17 cellular contexts compared by ENCODE assay signal in genomic region chr11:12180257-12181205, GRCh38.
DNase-seq lines count a peak whose midpoint lies in the region; FAIRE-seq and TF ChIP-seq lines count a peak whose summit lies in the region.
"Had no signal": no experiment of that assay in that cellular context is flagged by ENCODE, and none has a peak within 500 bp of the region (broad histone marks: within the 10 kb centered on the region; RNA-seq: fewer than 3 reads in every experiment).

No MANE protein-coding gene starts in this region.

- no peak for FAIRE-seq in endothelial cell of umbilical vein (lab: Jason Lieb, UNC)
- FAIRE-seq: frontal cortex, islet of Langerhans had no signal

- POLR2A ChIA-PET in endothelial cell of umbilical vein (lab: Charles Lee), result interaction anchor here (0.6 kb wide), 1 partner anchor 655 kb away, joined by 6 read pairs; no protein-coding TSS in a partner anchor

- intact Hi-C loops in endothelial cell of umbilical vein (cut with micrococcal nuclease), result loop anchor here (5.0 kb wide), 1 partner anchor 203 kb away; no protein-coding TSS in a partner anchor

- H3K4me2 ChIP-seq in endothelial cell of umbilical vein (ENCODE audit: insufficient read depth, low read length), result no peak overlapping the region

- CTCF ChIA-PET in endothelial cell of umbilical vein (lab: Charles Lee), result interaction anchor here (0.8 to 4.2 kb wide), 5 partner anchors 7 to 120 kb away, joined by 3 to 36 read pairs (median 15); no protein-coding TSS in a partner anchor

- no peaks in the 10 kb centered on the region for H3K9me3 ChIP-seq in endothelial cell of umbilical vein (replicated peaks; ENCODE audit: control insufficient read depth, insufficient read depth, low read length)
- H3K9me3 ChIP-seq: HAP-1 had no signal

- no peak for TF ChIP-seq CTCF in endothelial cell of umbilical vein (IDR thresholded peaks at IDR 0.05; ENCODE audit: extremely low read depth in 1 of 2, insufficient read depth in 1 of 2, low read depth in 1 of 2, low read length in 2 of 2)
- no peak for TF ChIP-seq CTCF in GM10266 (IDR thresholded peaks at IDR 0.05; ENCODE audit: control insufficient read depth, insufficient read depth, low read depth, missing control alignments)

- dilution Hi-C loops in endothelial cell of umbilical vein (cut with MboI; ENCODE audit: extremely low pct_ligation_motif_present, low sequenced_read_pairs), result no loop called here

- H3K79me2 ChIP-seq in endothelial cell of umbilical vein (ENCODE audit: control insufficient read depth, insufficient read depth, low read length), result peaks cover 52% of the 10 kb centered on the region

- no peak overlapping the region for H3K4me3 ChIP-seq in endothelial cell of umbilical vein (replicated peaks in 1 of 3; ENCODE audit: insufficient read depth in 1 of 3, low read depth in 1 of 3, low read length in 3 of 3)
- H3K4me3 ChIP-seq in rectal smooth muscle tissue (ENCODE audit: low read length), result no peak overlapping the region
- H3K4me3 ChIP-seq: HAP-1 had no signal

- DNase-seq in Daoy (ENCODE audit: low read depth), result peak; percentile 90
- DNase-seq in M059J (ENCODE audit: low read depth), result peak; percentile 80
- DNase-seq in endothelial cell of umbilical vein (ENCODE audit: low read depth, low spot score), result no peak
- DNase-seq in GM10266 (ENCODE audit: extremely low spot score), result no peak
- no peak for DNase-seq in 8988T
- DNase-seq in stimulated activated CD4-positive, alpha-beta T cell treated with anti-CD3 and anti-CD28 coated beads, Interleukin-1b, Interleukin-23, amount 100 ng/mL, for 48 hours, result no peak
- DNase-seq in NAMALWA (ENCODE audit: low spot score), result no peak
- DNase-seq: activated CD4-positive, alpha-beta T cell treated with anti-CD3 and anti-CD28 coated beads for 1 hour; activated T-cell treated with anti-CD3 and anti-CD28 coated beads, Interleukin-2, amount 50 U/mL, for 24 hours; CD4-positive, alpha-beta T cell; naive thymus-derived CD4-positive, alpha-beta T cell; retina; stimulated activated naive CD8-positive, alpha-beta T cell treated with anti-CD3 and anti-CD28 coated beads, Interleukin-15, amount 100 ng/mL, for 72 hours had no signal

- no peaks in the 10 kb centered on the region for H4K20me1 ChIP-seq in endothelial cell of umbilical vein (replicated peaks; ENCODE audit: control insufficient read depth, extremely low read depth, insufficient read depth, low read length)

- H3K36me3 ChIP-seq in endothelial cell of umbilical vein (ENCODE audit: control insufficient read depth in 2 of 2, extremely low read depth in 1 of 2, insufficient read depth in 2 of 2, low read length in 2 of 2), result no peaks in the 10 kb centered on the region
- no peaks in the 10 kb centered on the region for H3K36me3 ChIP-seq in rectal smooth muscle tissue (ENCODE audit: control insufficient read depth, insufficient read depth, low read length)
- H3K36me3 ChIP-seq: HAP-1 had no signal

- H3K9ac ChIP-seq in endothelial cell of umbilical vein (replicated peaks; ENCODE audit: extremely low read depth, insufficient read depth, low read length), result no peak overlapping the region
- no peak overlapping the region for H3K9ac ChIP-seq in rectal smooth muscle tissue (ENCODE audit: low read length)

- TF ChIP-seq POLR2A in endothelial cell of umbilical vein (IDR thresholded peaks at IDR 0.05; ENCODE audit: low read depth, low read length), result no peak

- H3K27me3 ChIP-seq in endothelial cell of umbilical vein (ENCODE audit: control insufficient read depth in 2 of 2, insufficient read depth in 2 of 2, low read length in 2 of 2) (no peaks in the 10 kb centered on the region), rectal smooth muscle tissue (ENCODE audit: control insufficient read depth, insufficient read depth, low read length) (no peaks in the 10 kb centered on the region)

- BruUV-seq in endothelial cell of umbilical vein (replicated peaks; lab: Mats Ljungman, UMichigan), result no TSS peak

- H3K9me1 ChIP-seq in endothelial cell of umbilical vein (replicated peaks; ENCODE audit: control insufficient read depth, extremely low read depth, insufficient read depth, low read length), result no peaks in the 10 kb centered on the region

- H3K27ac ChIP-seq in endothelial cell of umbilical vein (ENCODE audit: insufficient read depth, low read depth, low read length), result peak overlapping the region; percentile 99
- H3K27ac ChIP-seq in rectal smooth muscle tissue (ENCODE audit: low read depth, low read length), result peak overlapping the region; percentile 57

- H3K4me1 ChIP-seq in endothelial cell of umbilical vein (ENCODE audit: control insufficient read depth, extremely low read depth, insufficient read depth, low read length) (peaks cover 48% of the 10 kb centered on the region), rectal smooth muscle tissue (ENCODE audit: control insufficient read depth, insufficient read depth, low read length) (peaks cover 25% of the 10 kb centered on the region)

- no peak overlapping the region for H2AFZ ChIP-seq in endothelial cell of umbilical vein (ENCODE audit: low read depth, low read length)

TF ChIP-seq in endothelial cell of umbilical vein, 7 proteins besides CTCF, POLR2A, EP300 and RAD21:
- TF ChIP-seq POLR2AphosphoS5 (IDR thresholded peaks at IDR 0.05; ENCODE audit: insufficient read depth, low read depth, low read length) (no peak), JUN (IDR thresholded peaks at IDR 0.05; ENCODE audit: borderline replicate concordance, insufficient read depth, insufficient read length, low read depth) (no peak), MYC (IDR thresholded peaks at IDR 0.05; ENCODE audit: low read depth, low read length) (no peak), GATA2 (IDR thresholded peaks at IDR 0.05; ENCODE audit: insufficient read depth, insufficient read length, low read depth, low read length) (peak; percentile 10)

Comparison
In these comparisons a context has a peak if more than half of its experiments do, and no peak if none do; other contexts are left out.
1. DNase-seq: peak in Daoy (single experiment) and M059J (single experiment); none in endothelial cell of umbilical vein (single experiment), GM10266 (single experiment), 8988T (single experiment), stimulated activated CD4-positive, alpha-beta T cell treated with anti-CD3 and anti-CD28 coated beads, Interleukin-1b, Interleukin-23, amount 100 ng/mL, for 48 hours (single experiment) and NAMALWA (single experiment).